1 cellular context compared by ENCODE assay signal in the genomic region with DNA sequence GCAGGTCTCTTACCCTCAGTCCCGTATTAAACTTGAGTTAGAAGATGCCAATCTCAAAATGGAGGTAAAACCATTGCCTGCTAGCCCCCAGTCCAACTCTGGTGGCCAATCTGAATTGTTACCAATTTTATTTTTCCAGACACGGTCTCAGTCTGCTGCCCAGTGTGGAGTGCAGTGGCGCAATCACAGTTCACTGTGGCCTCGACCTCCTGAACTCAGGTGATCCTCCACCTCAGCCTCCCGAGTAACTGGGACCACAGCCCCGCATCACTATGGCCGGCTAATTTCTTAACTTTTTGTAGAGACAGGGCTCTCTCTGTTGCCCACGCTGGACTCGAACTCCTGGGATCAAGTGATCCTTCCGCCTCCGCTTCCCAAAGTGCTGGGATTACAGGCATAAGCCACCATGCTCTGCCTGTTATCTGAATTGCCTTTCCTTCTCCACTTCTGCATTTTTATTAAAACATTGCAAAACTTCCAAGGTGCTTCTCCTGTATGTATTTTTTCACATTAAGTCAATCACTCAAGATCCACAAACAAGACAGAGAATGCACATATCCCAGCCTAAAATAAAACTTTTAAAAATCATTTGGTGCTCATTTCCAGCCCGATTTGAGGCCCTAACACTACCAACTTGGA.
TF ChIP-seq lines count a peak whose summit lies in the region.

No MANE protein-coding gene starts in this region.

TF ChIP-seq in K562, 482 proteins besides CTCF, POLR2A, EP300 and RAD21:
- TF ChIP-seq CEBPB (tag; IDR thresholded peaks at IDR 0.05) = peak; percentile 80
- no peak for TF ChIP-seq DNMT1 (IDR thresholded peaks at IDR 0.05)
- TF ChIP-seq SPI1 (IDR thresholded peaks at IDR 0.05; ENCODE audit: borderline replicate concordance, low read depth, low read length) = peak; percentile 56; the same call in 1 of the 2 replicates
- TF ChIP-seq NFRKB (IDR thresholded peaks at IDR 0.05; ENCODE audit: low read depth) = no peak
- TF ChIP-seq ZNF695 (CRISPR knock-in tag; IDR thresholded peaks at IDR 0.05) = no peak
- no peak for TF ChIP-seq MCM5 (IDR thresholded peaks at IDR 0.05; ENCODE audit: low read depth)
